ENCODE assay signal across 11 cellular contexts in genomic region chr15:76312540-76313174, GRCh38. TPM values are rescaled to one million over a fixed set of nuclear protein-coding genes. Genes with fewer than 3 reads are reported as not detected.
DNase-seq lines count a peak whose midpoint lies in the region; ATAC-seq, FAIRE-seq and TF ChIP-seq lines count a peak whose summit lies in the region.
"Had no signal": no experiment of that assay in that cellular context is flagged by ENCODE, and none has a peak within 500 bp of the region (broad histone marks: within the 10 kb centered on the region; RNA-seq: fewer than 3 reads in every experiment).

No MANE protein-coding gene starts in this region.

- CTCF ChIA-PET in naive thymus-derived CD4-positive, alpha-beta T cell (lab: Charles Lee), result no interaction called here

- H3K27me3 ChIP-seq in naive thymus-derived CD4-positive, alpha-beta T cell (ENCODE audit: control insufficient read depth in 2 of 2, insufficient read depth in 2 of 2, low read length in 2 of 2), result no peaks in the 10 kb centered on the region
- no peaks in the 10 kb centered on the region for H3K27me3 ChIP-seq in thyroid gland
- H3K27me3 ChIP-seq: vagina had no signal

- TF ChIP-seq CTCF in thyroid gland (IDR thresholded peaks at IDR 0.05), result no peak

- no peak for TF ChIP-seq POLR2A in thyroid gland (IDR thresholded peaks at IDR 0.05)

- H3K27ac Mint-ChIP-seq in naive thymus-derived CD4-positive, alpha-beta T cell, result peak overlapping the region in 8 of 9 donors; percentile 22 to 89 (median 58)

- H3K27me3 Mint-ChIP-seq in naive thymus-derived CD4-positive, alpha-beta T cell, result peaks cover 0 to 2% (median 0%) of the 10 kb centered on the region in 5 donors

- POLR2A ChIA-PET in naive thymus-derived CD4-positive, alpha-beta T cell (lab: Charles Lee), result no interaction called here

- ATAC-seq in naive thymus-derived CD4-positive, alpha-beta T cell, result no peak
- ATAC-seq in HG02798 (IDR thresholded peaks at IDR 0.05; ENCODE audit: poor library complexity, unreplicated experiment), result no peak

- H3K36me3 Mint-ChIP-seq in naive thymus-derived CD4-positive, alpha-beta T cell, result peaks cover 0 to 4% (median 0%) of the 10 kb centered on the region in 5 donors

- intact Hi-C loops in naive thymus-derived CD4-positive, alpha-beta T cell (cut with micrococcal nuclease), result no loop called here
- intact Hi-C loops in thyroid gland (cut with DNase I), result no loop called here

- peaks cover 7 to 12% of the 10 kb centered on the region in 2 donors for H3K4me1 ChIP-seq in naive thymus-derived CD4-positive, alpha-beta T cell (ENCODE audit: control insufficient read depth in 2 of 2, insufficient read depth in 2 of 2, low read length in 2 of 2)
- H3K4me1 ChIP-seq in thyroid gland, result peaks cover 4 to 13% of the 10 kb centered on the region in 2 donors

- peaks cover 0 to 5% (median 0%) of the 10 kb centered on the region in 3 experiments for H3K36me3 ChIP-seq in naive thymus-derived CD4-positive, alpha-beta T cell (ENCODE audit: control insufficient read depth in 2 of 3, insufficient read depth in 3 of 3, low read length in 3 of 3)
- H3K36me3 ChIP-seq in thyroid gland, result no peaks in the 10 kb centered on the region
- H3K36me3 ChIP-seq: vagina had no signal

- H3K4me3 ChIP-seq in naive thymus-derived CD4-positive, alpha-beta T cell (ENCODE audit: low read length), result no peak overlapping the region
- H3K4me3 ChIP-seq in thyroid gland (replicated peaks in 1 of 3), result no peak overlapping the region
- H3K4me3 ChIP-seq: vagina had no signal

- 74 to 78% methylated on average over 7 of the region's 7 CpGs for WGBS in thyroid gland, 2 donors

- H3K9me3 Mint-ChIP-seq in naive thymus-derived CD4-positive, alpha-beta T cell, result no peaks in the 10 kb centered on the region

- DNase-seq in DMS153 (lab: John Stamatoyannopoulos, UW), result peak; percentile 11
- DNase-seq in M059J (ENCODE audit: low read depth), result peak; percentile 65
- DNase-seq in T47D (ENCODE audit: low read depth in 1 of 2, low spot score in 1 of 2), result peak; percentile 41 to 97
- DNase-seq in naive thymus-derived CD4-positive, alpha-beta T cell, result no peak
- DNase-seq in thyroid gland, result no peak
- DNase-seq in HTR-8/SVneo (ENCODE audit: insufficient read length, low spot score), result no peak
- DNase-seq in activated CD8-positive, alpha-beta memory T cell treated with anti-CD3 and anti-CD28 coated beads, Interleukin-2, amount 50 U/mL, for 48 hours, result no peak
- DNase-seq: left cardiac atrium, NCI-H345 had no signal

- in situ Hi-C loops in T47D (cut with HindIII; ENCODE audit: low pct_unique_long_range_greater_than_20kb, low sequenced_read_pairs), result no loop called here

- no peak for FAIRE-seq in HTR-8/SVneo (lab: Jason Lieb, UNC)

- no peak overlapping the region for H3K27ac ChIP-seq in naive thymus-derived CD4-positive, alpha-beta T cell (ENCODE audit: low read depth, low read length)
- no peak overlapping the region for H3K27ac ChIP-seq in thyroid gland
- H3K27ac ChIP-seq: vagina had no signal

- H3K9me3 ChIP-seq in naive thymus-derived CD4-positive, alpha-beta T cell (ENCODE audit: control insufficient read depth in 2 of 3, low read length in 3 of 3), result no peaks in the 10 kb centered on the region
- H3K9me3 ChIP-seq in thyroid gland, result no peaks in the 10 kb centered on the region
- H3K9me3 ChIP-seq: vagina had no signal

- peak overlapping the region; percentile 32 to 93 (median 89) for H3K4me3 Mint-ChIP-seq in naive thymus-derived CD4-positive, alpha-beta T cell

- peaks cover 18 to 46% (median 30%) of the 10 kb centered on the region in 7 donors for H3K4me1 Mint-ChIP-seq in naive thymus-derived CD4-positive, alpha-beta T cell

RNA-seq across cellular contexts. Expression of gene ETFA, which starts 1.4 kb away (rescaled TPM):
- 91.3 and 166 TPM in 2 replicates for total RNA-seq in M059J (2014; rRNA removed; shearing (Covaris generic))
- 100 to 1,000 TPM in 1 of 5 experiments, 10 to 100 TPM in 4; 38.3 to 102 (median 47.8) TPM for total RNA-seq in naive thymus-derived CD4-positive, alpha-beta T cell
- polyA plus RNA-seq in naive thymus-derived CD4-positive, alpha-beta T cell, result 100 to 1,000 TPM in 1 of 2 donors, 10 to 100 TPM in 1; 99.1 to 109 TPM
- total RNA-seq in thyroid gland, result 10 to 100 TPM; 62.7 to 88.4 (median 75.9) TPM

RNA-seq across cellular contexts. Expression of gene ISL2, which starts 23.9 kb away (rescaled TPM):
- 4.0 and 4.4 TPM in 2 replicates for total RNA-seq in M059J (2014; rRNA removed; shearing (Covaris generic))
- total RNA-seq in naive thymus-derived CD4-positive, alpha-beta T cell, result under 1 TPM in 3 of 5 experiments, not detected in 2; 0.21 to 0.51 (median 0.27) TPM
- not detected for polyA plus RNA-seq in naive thymus-derived CD4-positive, alpha-beta T cell
- not detected for total RNA-seq in thyroid gland
- total RNA-seq: left cardiac atrium had no signal

Comparison
In these comparisons a context has a peak if more than half of its experiments do, and no peak if none do; other contexts are left out.
1. DNase-seq: peak in DMS153 (single experiment), M059J (single experiment) and T47D (2 of 2); none in naive thymus-derived CD4-positive, alpha-beta T cell (0 of 9), thyroid gland (0 of 2), HTR-8/SVneo (single experiment) and activated CD8-positive, alpha-beta memory T cell treated with anti-CD3 and anti-CD28 coated beads, Interleukin-2, amount 50 U/mL, for 48 hours (single experiment).